Comparison of ENCODE assay signal across 1 cellular context in genomic region chr2:199455533-199456382, GRCh38.
TF ChIP-seq lines count a peak whose summit lies in the region.

No MANE protein-coding gene starts in this region.

TF ChIP-seq in HepG2, 621 proteins besides CTCF, POLR2A, EP300 and RAD21 (continued from another document and continues in another):
- TF ChIP-seq ARID2 (CRISPR knock-in tag; IDR thresholded peaks at IDR 0.05; ENCODE audit: borderline replicate concordance) (peak; percentile 99), YY1 (IDR thresholded peaks at IDR 0.05; ENCODE audit: insufficient read depth, insufficient replicate concordance, low read depth, low read length) (peak; percentile 44), ZNF414 (CRISPR knock-in tag; IDR thresholded peaks at IDR 0.05) (peak; percentile 64; the same call in 1 of the 2 replicates), PAXIP1 (CRISPR knock-in tag; conservative IDR thresholded peaks at IDR 0.05) (peak; percentile 82), HNRNPUL1 (IDR thresholded peaks at IDR 0.05; ENCODE audit: low read depth, low read length) (no peak), ZBTB21 (CRISPR knock-in tag; IDR thresholded peaks at IDR 0.05) (no peak), NR2F1 (CRISPR knock-in tag; IDR thresholded peaks at IDR 0.05) (peak; percentile 40 to 68; a peak in 3 of 4 replicates), ZNF362 (CRISPR knock-in tag; IDR thresholded peaks at IDR 0.05; ENCODE audit: borderline replicate concordance) (no peak), HNF1B (CRISPR knock-in tag; IDR thresholded peaks at IDR 0.05) (peak; percentile 74), XRCC5 (optimal IDR thresholded peaks at IDR 0.05; ENCODE audit: low read length) (no peak), CREM (IDR thresholded peaks at IDR 0.05) (0 out of 2 replicates have a peak, but pooled peaks have one; percentile 5), CREM (CRISPR knock-in tag; IDR thresholded peaks at IDR 0.05) (no peak), AKNA (CRISPR knock-in tag; IDR thresholded peaks at IDR 0.05; ENCODE audit: borderline replicate concordance) (0 out of 2 replicates have a peak, but pooled peaks have one; percentile 60), RFXANK (CRISPR knock-in tag; IDR thresholded peaks at IDR 0.05) (no peak), CSRNP1 (CRISPR knock-in tag; IDR thresholded peaks at IDR 0.05) (peak; percentile 92; the same call in 1 of the 2 replicates), AGO2 (optimal IDR thresholded peaks at IDR 0.05; ENCODE audit: low read depth, low read length) (peak; percentile 88), ETS1 (CRISPR knock-in tag; IDR thresholded peaks at IDR 0.05) (no peak), HNRNPH1 (optimal IDR thresholded peaks at IDR 0.05; ENCODE audit: low read depth, low read length) (no peak), ZNF251 (CRISPR knock-in tag; IDR thresholded peaks at IDR 0.05) (no peak), ELF4 (CRISPR knock-in tag; IDR thresholded peaks at IDR 0.05; ENCODE audit: borderline replicate concordance) (0 out of 2 replicates have a peak, but pooled peaks have one; percentile 66), MED1 (CRISPR knock-in tag; IDR thresholded peaks at IDR 0.05) (peak; percentile 84), TEAD2 (CRISPR knock-in tag; IDR thresholded peaks at IDR 0.05) (0 out of 2 replicates have a peak, but pooled peaks have one; percentile 39), TEAD3 (CRISPR knock-in tag; optimal IDR thresholded peaks at IDR 0.05; ENCODE audit: borderline replicate concordance) (peak; percentile 88), ZBTB2 (CRISPR knock-in tag; IDR thresholded peaks at IDR 0.05; ENCODE audit: low read depth) (0 out of 2 replicates have a peak, but pooled peaks have one; percentile 21), PAWR (CRISPR knock-in tag; IDR thresholded peaks at IDR 0.05; ENCODE audit: borderline replicate concordance) (no peak), NFE2 (CRISPR knock-in tag; IDR thresholded peaks at IDR 0.05) (no peak), U2AF2 (IDR thresholded peaks at IDR 0.05; ENCODE audit: low read depth, low read length) (0 out of 2 replicates have a peak, but pooled peaks have one; percentile 42), ZNF703 (CRISPR knock-in tag; IDR thresholded peaks at IDR 0.05; ENCODE audit: borderline replicate concordance) (no peak), MXD1 (CRISPR knock-in tag; IDR thresholded peaks at IDR 0.05) (peak; percentile 81; the same call in 1 of the 2 replicates), ZHX2 (IDR thresholded peaks at IDR 0.05; ENCODE audit: low read depth) (no peak; the same call in 1 of the 2 replicates), ZHX2 (CRISPR knock-in tag; IDR thresholded peaks at IDR 0.05; ENCODE audit: borderline replicate concordance) (peak; percentile 76; the same call in 1 of the 2 replicates)
